In the genomic region with DNA sequence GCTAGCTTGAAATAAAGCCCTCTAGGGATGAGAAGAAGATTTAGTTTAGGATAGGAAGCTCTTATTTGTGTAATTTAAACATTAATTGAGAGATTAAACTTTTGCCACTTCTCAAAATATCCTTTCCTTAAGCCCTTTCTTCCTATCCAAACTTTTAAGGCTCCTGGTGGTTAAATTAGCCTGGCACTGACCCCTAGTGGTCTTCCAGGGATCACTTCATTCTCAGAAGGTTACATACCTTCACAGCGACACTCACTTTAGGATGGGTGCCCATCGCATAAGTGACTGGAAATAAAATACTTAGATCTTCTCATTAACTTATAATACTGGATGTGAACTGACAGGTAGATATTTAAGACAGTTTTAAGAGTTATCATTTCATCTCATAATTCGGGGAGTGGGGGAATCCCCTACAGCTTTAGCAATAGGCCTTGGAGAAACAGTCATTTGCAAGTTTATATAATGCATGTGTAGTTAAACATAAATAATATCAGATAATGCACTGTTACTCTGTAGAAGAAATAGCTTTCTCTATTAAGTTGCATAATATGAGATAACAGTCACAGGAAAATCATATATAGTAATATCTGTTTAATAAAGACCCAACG, we compare ENCODE assay signal across 1 cellular context.
TF ChIP-seq lines count a peak whose summit lies in the region.

No MANE protein-coding gene starts in this region.

TF ChIP-seq in WTC11, 78 proteins besides CTCF, POLR2A, EP300 and RAD21 (continued from another document):
- TF ChIP-seq ZBTB21 (CRISPR knock-in tag; IDR thresholded peaks at IDR 0.05; ENCODE audit: borderline replicate concordance) (no peak), TEAD4 (CRISPR knock-in tag; IDR thresholded peaks at IDR 0.05) (no peak), OVOL2 (CRISPR knock-in tag; IDR thresholded peaks at IDR 0.05; ENCODE audit: borderline replicate concordance) (no peak), ZNF416 (CRISPR knock-in tag; IDR thresholded peaks at IDR 0.05) (no peak)
- TF ChIP-seq, protein P1, sequence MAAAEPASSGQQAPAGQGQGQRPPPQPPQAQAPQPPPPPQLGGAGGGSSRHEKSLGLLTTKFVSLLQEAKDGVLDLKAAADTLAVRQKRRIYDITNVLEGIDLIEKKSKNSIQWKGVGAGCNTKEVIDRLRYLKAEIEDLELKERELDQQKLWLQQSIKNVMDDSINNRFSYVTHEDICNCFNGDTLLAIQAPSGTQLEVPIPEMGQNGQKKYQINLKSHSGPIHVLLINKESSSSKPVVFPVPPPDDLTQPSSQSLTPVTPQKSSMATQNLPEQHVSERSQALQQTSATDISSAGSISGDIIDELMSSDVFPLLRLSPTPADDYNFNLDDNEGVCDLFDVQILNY (CRISPR knock-in tag; IDR thresholded peaks at IDR 0.05), result no peak
- TF ChIP-seq, protein P2, sequence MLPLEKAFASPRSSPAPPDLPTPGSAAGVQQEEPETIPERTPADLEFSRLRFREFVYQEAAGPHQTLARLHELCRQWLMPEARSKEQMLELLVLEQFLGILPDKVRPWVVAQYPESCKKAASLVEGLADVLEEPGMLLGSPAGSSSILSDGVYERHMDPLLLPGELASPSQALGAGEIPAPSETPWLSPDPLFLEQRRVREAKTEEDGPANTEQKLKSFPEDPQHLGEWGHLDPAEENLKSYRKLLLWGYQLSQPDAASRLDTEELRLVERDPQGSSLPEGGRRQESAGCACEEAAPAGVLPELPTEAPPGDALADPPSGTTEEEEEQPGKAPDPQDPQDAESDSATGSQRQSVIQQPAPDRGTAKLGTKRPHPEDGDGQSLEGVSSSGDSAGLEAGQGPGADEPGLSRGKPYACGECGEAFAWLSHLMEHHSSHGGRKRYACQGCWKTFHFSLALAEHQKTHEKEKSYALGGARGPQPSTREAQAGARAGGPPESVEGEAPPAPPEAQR (CRISPR knock-in tag; IDR thresholded peaks at IDR 0.05), result no peak
TF ChIP-seq in WTC11: peak in this region for 0.
